In the genomic region with DNA sequence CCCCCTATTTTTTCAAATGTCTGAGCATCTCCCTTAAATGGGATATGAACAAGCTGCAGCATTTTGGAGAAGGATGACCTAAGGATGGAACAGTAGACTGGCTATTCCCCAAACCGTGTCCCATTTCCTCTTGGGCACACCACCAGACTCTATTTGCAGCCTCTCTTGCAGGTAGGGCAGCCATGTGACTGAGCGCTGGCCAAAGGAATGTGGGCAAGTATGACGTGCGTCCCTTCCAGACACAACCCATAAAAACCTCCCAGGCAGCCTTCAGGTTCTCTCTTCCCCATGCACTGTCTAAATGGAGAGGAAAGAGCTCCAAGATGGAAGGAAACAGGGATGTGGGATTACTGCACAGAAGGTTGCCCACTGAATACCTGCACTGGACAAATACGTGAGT, we compare ENCODE assay signal across 3 cellular contexts.
"Had no signal": no experiment of that assay in that cellular context is flagged by ENCODE, and none has a peak within 500 bp of the region (broad histone marks: within the 10 kb centered on the region; RNA-seq: fewer than 3 reads in every experiment).

No MANE protein-coding gene starts in this region.

- H3K4me3 ChIP-seq: GM12878 had no signal

- DNase-seq: GDM1, GF-D8 had no signal

- ATAC-seq: GM12878 had no signal
